29 cellular contexts compared by ENCODE assay signal in the genomic region with DNA sequence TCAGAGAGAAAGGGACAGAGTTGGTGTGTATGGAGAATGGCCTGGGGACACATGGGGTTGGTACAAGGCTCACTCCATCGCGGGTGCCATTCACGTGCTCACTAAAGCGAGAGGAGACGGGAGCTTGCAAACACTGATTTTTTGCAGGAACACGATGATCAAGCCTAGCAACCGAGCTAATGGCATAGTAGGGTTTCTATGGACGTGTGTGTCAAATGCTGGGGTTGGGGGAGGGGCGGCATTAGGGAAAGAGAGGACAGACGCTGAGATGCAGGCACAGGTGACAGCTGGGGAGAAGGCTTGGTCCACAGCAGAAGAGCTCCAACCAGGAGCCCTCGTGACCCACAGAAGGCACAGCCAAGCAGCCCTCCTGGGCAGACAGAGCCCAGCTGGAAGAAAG. TPM values are rescaled to one million over a fixed set of nuclear protein-coding genes. Genes with fewer than 3 reads are reported as not detected.
A peak's percentile ranks its signal among the peaks of the same experiment; 100 is the strongest.
DNase-seq lines count a peak whose midpoint lies in the region.
"Had no signal": no experiment of that assay in that cellular context is flagged by ENCODE, and none has a peak within 500 bp of the region (broad histone marks: within the 10 kb centered on the region; RNA-seq: fewer than 3 reads in every experiment).

No MANE protein-coding gene starts in this region.

- intact Hi-C loops in activated CD4-positive, alpha-beta memory T cell treated with anti-CD3 and anti-CD28 coated beads for 36 hours (cut with micrococcal nuclease) = no loop called here

- H3K9me3 ChIP-seq in neuronal stem cell (replicated peaks in 1 of 2; ENCODE audit: control insufficient read depth in 2 of 2, insufficient read depth in 1 of 2, low read depth in 1 of 2, low read length in 2 of 2) = no peaks in the 10 kb centered on the region
- H3K9me3 ChIP-seq in mesenchymal stem cell (ENCODE audit: control insufficient read depth, low read length) = no peaks in the 10 kb centered on the region
- H3K9me3 ChIP-seq: adrenal gland, Caco-2, neutrophil had no signal

- H3K4me1 ChIP-seq in neuronal stem cell (ENCODE audit: control insufficient read depth in 2 of 2, insufficient read depth in 1 of 2, low read depth in 1 of 2, low read length in 2 of 2) (peaks cover 0 to 3% of the 10 kb centered on the region in 2 donors), mesenchymal stem cell (ENCODE audit: control insufficient read depth, insufficient read depth, low read depth, low read length) (peaks cover 4% of the 10 kb centered on the region)
- H3K4me1 ChIP-seq: adrenal gland, Caco-2 had no signal

- no peak overlapping the region for H2AK5ac ChIP-seq in neuronal stem cell (ENCODE audit: low read depth, low read length)
- H2AK5ac ChIP-seq in mesenchymal stem cell (ENCODE audit: low read length, severe bottlenecking) = no peak overlapping the region

- H2AFZ ChIP-seq in neuronal stem cell (ENCODE audit: low read length) (no peak overlapping the region), mesenchymal stem cell (ENCODE audit: low read depth, low read length) (no peak overlapping the region)

- no peak overlapping the region for H2BK5ac ChIP-seq in neuronal stem cell (ENCODE audit: low read length)
- no peak overlapping the region for H2BK5ac ChIP-seq in mesenchymal stem cell (ENCODE audit: low read depth, low read length, poor library complexity, severe bottlenecking)

- peak overlapping the region; percentile 38 for H3K14ac ChIP-seq in neuronal stem cell (ENCODE audit: low read length)
- H3K14ac ChIP-seq in mesenchymal stem cell (ENCODE audit: low read length in 2 of 2) = no peak overlapping the region

- no CpG with 5 or more reads among the region's 11 CpGs for WGBS in neuronal stem cell (ENCODE audit: extremely low coverage in 2 of 2, insufficient read length in 2 of 2, insufficient replicate concordance in 1 of 2), 2 donors
- 92% methylated on average over 11 of the region's 11 CpGs for WGBS in mesenchymal stem cell

- H3K9me3 Mint-ChIP-seq in activated CD4-positive, alpha-beta memory T cell treated with anti-CD3 and anti-CD28 coated beads, Interleukin-2, amount 10 ng/mL, durations not matched to agents 7 days and 5 days = no peaks in the 10 kb centered on the region
- no peaks in the 10 kb centered on the region for H3K9me3 Mint-ChIP-seq in activated CD4-positive, alpha-beta memory T cell treated with anti-CD3 and anti-CD28 coated beads for 36 hours
- H3K9me3 Mint-ChIP-seq: activated naive CD4-positive, alpha-beta T cell treated with anti-CD3 and anti-CD28 coated beads, Interleukin-2, amount 10 ng/mL, durations not matched to agents 7 days and 5 days; activated T-helper 1 cell treated with anti-CD3 and anti-CD28 coated beads, Interleukin-12 subunit alpha, Interleukin-12 subunit beta, Interleukin-2, Interleukin-4 antibody, amounts not matched to agents 30 ng/mL and 10 ng/mL and 1 ng/mL, durations not matched to agents 14 hours and 24 hours and 36 hours; immature natural killer cell; memory B cell; stimulated activated memory B cell treated with anti-CD40 and anti-IgM and Interleukin-4, amounts not matched to agents 10 μg/mL and 1 μg/mL and 100 μg/mL, for 72 hours; T-helper 1 cell treated with Interleukin-12 subunit alpha and Interleukin-12 subunit beta and Interleukin-4 antibody, amounts not matched to agents 30 μg/mL and 1 μg/mL, for 36 hours had no signal

- CTCF ChIA-PET in activated CD4-positive, alpha-beta memory T cell treated with anti-CD3 and anti-CD28 coated beads, Interleukin-2, amount 10 ng/mL, durations not matched to agents 7 days and 5 days (lab: Charles Lee) = no interaction called here
- CTCF ChIA-PET in activated CD4-positive, alpha-beta memory T cell treated with anti-CD3 and anti-CD28 coated beads for 36 hours (lab: Charles Lee) = no interaction called here

- H3K27ac ChIP-seq in neuronal stem cell (replicated peaks; ENCODE audit: low read length) = no peak overlapping the region
- no peak overlapping the region for H3K27ac ChIP-seq in mesenchymal stem cell (ENCODE audit: low read length, poor library complexity, severe bottlenecking)
- H3K27ac ChIP-seq: adrenal gland, brain microvascular endothelial cell, neutrophil had no signal

- no peak for DNase-seq in activated CD4-positive, alpha-beta memory T cell treated with anti-CD3 and anti-CD28 coated beads, Interleukin-2, amount 10 ng/mL, durations not matched to agents 7 days and 5 days
- no peak for DNase-seq in activated CD4-positive, alpha-beta memory T cell treated with anti-CD3 and anti-CD28 coated beads for 36 hours
- DNase-seq in cerebellar cortex (ENCODE audit: low spot score) = peak; percentile 53
- DNase-seq in neuronal stem cell (ENCODE audit: low spot score) = no peak
- DNase-seq in stimulated activated CD4-positive, alpha-beta T cell treated with anti-CD3 and anti-CD28 coated beads, Interleukin-2, amount 100 ng/mL, for 48 hours = no peak
- DNase-seq in SW480 (ENCODE audit: low spot score) = no peak
- DNase-seq in activated CD4-positive, alpha-beta T cell treated with anti-CD3 and anti-CD28 coated beads, Interleukin-2, amount 50 U/mL, for 4 hours = no peak
- DNase-seq in mesenchymal stem cell = no peak
- DNase-seq: activated CD4-positive, alpha-beta T cell treated with anti-CD3 and anti-CD28 coated beads, Interleukin-2, amount 50 U/mL, for 48 hours; activated CD8-positive, alpha-beta memory T cell treated with anti-CD3 and anti-CD28 coated beads, Interleukin-2, amount 50 U/mL, for 4 hours; activated naive CD4-positive, alpha-beta T cell treated with anti-CD3 and anti-CD28 coated beads, Interleukin-2, amount 10 ng/mL, durations not matched to agents 7 days and 5 days; adrenal gland; brain microvascular endothelial cell; Caco-2; DMS79; GDM1; immature natural killer cell; left colon; NCI-H1417; NCI-H2029; NCI-H774; RPMI8226; stimulated activated CD4-positive, alpha-beta T cell treated with anti-CD3 and anti-CD28 coated beads, Interleukin-15, amount 100 ng/mL, for 24 hours had no signal

- no peak overlapping the region for H3K23ac ChIP-seq in neuronal stem cell (ENCODE audit: low read depth, low read length, poor library complexity)
- no peak overlapping the region for H3K23ac ChIP-seq in mesenchymal stem cell (ENCODE audit: low read length in 2 of 2)

- H4K8ac ChIP-seq in neuronal stem cell (ENCODE audit: low read depth, low read length) = no peak overlapping the region
- no peak overlapping the region for H4K8ac ChIP-seq in mesenchymal stem cell (ENCODE audit: low read length)

- H3K18ac ChIP-seq in neuronal stem cell (ENCODE audit: low read length) (peak overlapping the region; percentile 48), mesenchymal stem cell (ENCODE audit: low read depth in 1 of 2, low read length in 2 of 2) (no peak overlapping the region)

- H3K4me2 ChIP-seq in neuronal stem cell (ENCODE audit: insufficient read depth, low read length, poor library complexity, severe bottlenecking) = no peak overlapping the region
- no peak overlapping the region for H3K4me2 ChIP-seq in mesenchymal stem cell (ENCODE audit: low read length, poor library complexity, severe bottlenecking)

- peak overlapping the region; percentile 16 for H3K27ac Mint-ChIP-seq in activated CD4-positive, alpha-beta memory T cell treated with anti-CD3 and anti-CD28 coated beads, Interleukin-2, amount 10 ng/mL, durations not matched to agents 7 days and 5 days
- no peak overlapping the region for H3K27ac Mint-ChIP-seq in activated CD4-positive, alpha-beta memory T cell treated with anti-CD3 and anti-CD28 coated beads for 36 hours
- H3K27ac Mint-ChIP-seq: activated naive CD4-positive, alpha-beta T cell treated with anti-CD3 and anti-CD28 coated beads, Interleukin-2, amount 10 ng/mL, durations not matched to agents 7 days and 5 days; activated T-helper 1 cell treated with anti-CD3 and anti-CD28 coated beads, Interleukin-12 subunit alpha, Interleukin-12 subunit beta, Interleukin-2, Interleukin-4 antibody, amounts not matched to agents 30 ng/mL and 10 ng/mL and 1 ng/mL, durations not matched to agents 14 hours and 24 hours and 36 hours; immature natural killer cell; memory B cell; stimulated activated memory B cell treated with anti-CD40 and anti-IgM and Interleukin-4, amounts not matched to agents 10 μg/mL and 1 μg/mL and 100 μg/mL, for 72 hours; T-helper 1 cell treated with Interleukin-12 subunit alpha and Interleukin-12 subunit beta and Interleukin-4 antibody, amounts not matched to agents 30 μg/mL and 1 μg/mL, for 36 hours had no signal

- H2BK12ac ChIP-seq in neuronal stem cell (ENCODE audit: low read length) (no peak overlapping the region), mesenchymal stem cell (ENCODE audit: low read length in 2 of 2) (no peak overlapping the region)

- peaks cover 12% of the 10 kb centered on the region for H3K4me1 Mint-ChIP-seq in activated CD4-positive, alpha-beta memory T cell treated with anti-CD3 and anti-CD28 coated beads, Interleukin-2, amount 10 ng/mL, durations not matched to agents 7 days and 5 days
- H3K4me1 Mint-ChIP-seq in activated CD4-positive, alpha-beta memory T cell treated with anti-CD3 and anti-CD28 coated beads for 36 hours (ENCODE audit: low read depth) = peaks cover 9% of the 10 kb centered on the region
- H3K4me1 Mint-ChIP-seq: activated naive CD4-positive, alpha-beta T cell treated with anti-CD3 and anti-CD28 coated beads, Interleukin-2, amount 10 ng/mL, durations not matched to agents 7 days and 5 days; CD14-positive monocyte; immature natural killer cell; memory B cell; stimulated activated memory B cell treated with anti-CD40 and anti-IgM and Interleukin-4, amounts not matched to agents 10 μg/mL and 1 μg/mL and 100 μg/mL, for 72 hours had no signal

- POLR2A ChIA-PET in activated CD4-positive, alpha-beta memory T cell treated with anti-CD3 and anti-CD28 coated beads, Interleukin-2, amount 10 ng/mL, durations not matched to agents 7 days and 5 days (lab: Charles Lee) = interaction anchor here (1.2 kb wide), 1 partner anchor 34 kb away, joined by 3 read pairs; the partner anchor contains the start of gene RCC1L
- POLR2A ChIA-PET in activated CD4-positive, alpha-beta memory T cell treated with anti-CD3 and anti-CD28 coated beads for 36 hours (lab: Charles Lee) = no interaction called here

- no peaks in the 10 kb centered on the region for H3K27me3 Mint-ChIP-seq in activated CD4-positive, alpha-beta memory T cell treated with anti-CD3 and anti-CD28 coated beads, Interleukin-2, amount 10 ng/mL, durations not matched to agents 7 days and 5 days
- no peaks in the 10 kb centered on the region for H3K27me3 Mint-ChIP-seq in activated CD4-positive, alpha-beta memory T cell treated with anti-CD3 and anti-CD28 coated beads for 36 hours
- H3K27me3 Mint-ChIP-seq: activated naive CD4-positive, alpha-beta T cell treated with anti-CD3 and anti-CD28 coated beads, Interleukin-2, amount 10 ng/mL, durations not matched to agents 7 days and 5 days; memory B cell; stimulated activated memory B cell treated with anti-CD40 and anti-IgM and Interleukin-4, amounts not matched to agents 10 μg/mL and 1 μg/mL and 100 μg/mL, for 72 hours had no signal

- H3K27me3 ChIP-seq in neuronal stem cell (ENCODE audit: control insufficient read depth in 3 of 3, insufficient read depth in 3 of 3, low read depth in 1 of 3, low read length in 3 of 3) = no peaks in the 10 kb centered on the region
- H3K27me3 ChIP-seq in mesenchymal stem cell (ENCODE audit: control insufficient read depth in 1 of 2, insufficient read depth in 1 of 2, low read length in 2 of 2) = no peaks in the 10 kb centered on the region
- H3K27me3 ChIP-seq: adrenal gland, brain microvascular endothelial cell, neutrophil had no signal

- H3K79me1 ChIP-seq in neuronal stem cell (ENCODE audit: low read depth, low read length) = peaks cover 5% of the 10 kb centered on the region
- H3K79me1 ChIP-seq in mesenchymal stem cell (replicated peaks; ENCODE audit: low read length, poor library complexity, severe bottlenecking) = peaks cover 7% of the 10 kb centered on the region

- no peak overlapping the region for H3K4me3 Mint-ChIP-seq in activated CD4-positive, alpha-beta memory T cell treated with anti-CD3 and anti-CD28 coated beads, Interleukin-2, amount 10 ng/mL, durations not matched to agents 7 days and 5 days
- H3K4me3 Mint-ChIP-seq in activated CD4-positive, alpha-beta memory T cell treated with anti-CD3 and anti-CD28 coated beads for 36 hours = no peak overlapping the region
- H3K4me3 Mint-ChIP-seq: activated naive CD4-positive, alpha-beta T cell treated with anti-CD3 and anti-CD28 coated beads, Interleukin-2, amount 10 ng/mL, durations not matched to agents 7 days and 5 days; activated T-helper 1 cell treated with anti-CD3 and anti-CD28 coated beads, Interleukin-12 subunit alpha, Interleukin-12 subunit beta, Interleukin-2, Interleukin-4 antibody, amounts not matched to agents 30 ng/mL and 10 ng/mL and 1 ng/mL, durations not matched to agents 14 hours and 24 hours and 36 hours; CD14-positive monocyte; immature natural killer cell; memory B cell; stimulated activated memory B cell treated with anti-CD40 and anti-IgM and Interleukin-4, amounts not matched to agents 10 μg/mL and 1 μg/mL and 100 μg/mL, for 72 hours; T-helper 1 cell treated with Interleukin-12 subunit alpha and Interleukin-12 subunit beta and Interleukin-4 antibody, amounts not matched to agents 30 μg/mL and 1 μg/mL, for 36 hours had no signal

- H2BK120ac ChIP-seq in neuronal stem cell (ENCODE audit: low read depth, low read length) (no peak overlapping the region), mesenchymal stem cell (ENCODE audit: low read depth, low read length) (no peak overlapping the region)

- no peak overlapping the region for H3K9ac ChIP-seq in neuronal stem cell (ENCODE audit: low read depth, low read length, poor library complexity)
- H3K9ac ChIP-seq in mesenchymal stem cell (ENCODE audit: low read length) = no peak overlapping the region

- peaks cover 15% of the 10 kb centered on the region for H3K36me3 Mint-ChIP-seq in activated CD4-positive, alpha-beta memory T cell treated with anti-CD3 and anti-CD28 coated beads, Interleukin-2, amount 10 ng/mL, durations not matched to agents 7 days and 5 days (ENCODE audit: low read depth)
- peaks cover 8% of the 10 kb centered on the region for H3K36me3 Mint-ChIP-seq in activated CD4-positive, alpha-beta memory T cell treated with anti-CD3 and anti-CD28 coated beads for 36 hours

- no peak overlapping the region for H3K4me3 ChIP-seq in neuronal stem cell (ENCODE audit: low read length in 2 of 2)
- no peak overlapping the region for H3K4me3 ChIP-seq in mesenchymal stem cell (ENCODE audit: insufficient read depth in 1 of 2, low read depth in 1 of 2, low read length in 2 of 2)
- H3K4me3 ChIP-seq: adrenal gland had no signal

- H2BK15ac ChIP-seq in neuronal stem cell (ENCODE audit: low read length) = no peak overlapping the region
- no peak overlapping the region for H2BK15ac ChIP-seq in mesenchymal stem cell (ENCODE audit: low read depth, poor library complexity, severe bottlenecking)

- H3K36me3 ChIP-seq in neuronal stem cell (replicated peaks in 1 of 2; ENCODE audit: control insufficient read depth in 2 of 2, insufficient read depth in 2 of 2, low read length in 2 of 2) (peaks cover 16 to 30% of the 10 kb centered on the region in 2 donors), mesenchymal stem cell (ENCODE audit: control insufficient read depth in 1 of 2, insufficient read depth in 2 of 2, low read depth in 1 of 2, low read length in 2 of 2) (peaks cover 23% of the 10 kb centered on the region in 2 experiments)

- H4K91ac ChIP-seq in neuronal stem cell (ENCODE audit: low read depth, low read length, poor library complexity) (no peak overlapping the region), mesenchymal stem cell (ENCODE audit: low read length) (no peak overlapping the region)

- H3K4ac ChIP-seq in neuronal stem cell (ENCODE audit: low read length) (no peak overlapping the region), mesenchymal stem cell (ENCODE audit: low read depth in 1 of 2, low read length in 2 of 2) (no peak overlapping the region)

RNA-seq across cellular contexts. Expression of gene RCC1L, which starts 33.9 kb away (rescaled TPM):
- 10 to 100 TPM; 32.4 to 33.8 TPM for total RNA-seq in activated CD4-positive, alpha-beta memory T cell treated with anti-CD3 and anti-CD28 coated beads, Interleukin-2, amount 10 ng/mL, durations not matched to agents 7 days and 5 days
- 10 to 100 TPM; 46.1 to 47.3 TPM for total RNA-seq in activated CD4-positive, alpha-beta memory T cell treated with anti-CD3 and anti-CD28 coated beads for 36 hours
- 23.2 TPM for polyA plus RNA-seq in neuronal stem cell (2013, experiment 1 of 2)
- 22.7 TPM for polyA plus RNA-seq in neuronal stem cell (2013, experiment 2 of 2)
- 17.6 TPM for polyA plus RNA-seq in mesenchymal stem cell (2013, experiment 1 of 2)
- polyA plus RNA-seq in mesenchymal stem cell (2013, experiment 2 of 2) = 18.3 TPM

RNA-seq across cellular contexts. Expression of gene GTF2IRD2B, which starts 52.7 kb away (rescaled TPM):
- 10 to 100 TPM in 1 of 2 experiments, 1 to 10 TPM in 1; 9.8 to 14.7 TPM for total RNA-seq in activated CD4-positive, alpha-beta memory T cell treated with anti-CD3 and anti-CD28 coated beads, Interleukin-2, amount 10 ng/mL, durations not matched to agents 7 days and 5 days
- total RNA-seq in activated CD4-positive, alpha-beta memory T cell treated with anti-CD3 and anti-CD28 coated beads for 36 hours = 1 to 10 TPM; 5.3 to 6.0 TPM
- polyA plus RNA-seq in neuronal stem cell (2013, experiment 1 of 2) = 8.4 TPM
- 8.5 TPM for polyA plus RNA-seq in neuronal stem cell (2013, experiment 2 of 2)
- polyA plus RNA-seq in mesenchymal stem cell (2013, experiment 1 of 2) = 15.9 TPM
- polyA plus RNA-seq in mesenchymal stem cell (2013, experiment 2 of 2) = 13.5 TPM
